In genomic region chr1:93275634-93276295, GRCh38 we compare ENCODE assay signal across 1 cellular context.
A peak's percentile ranks its signal among the peaks of the same experiment; 100 is the strongest.
TF ChIP-seq lines count a peak whose summit lies in the region.

No MANE protein-coding gene starts in this region.

TF ChIP-seq in HepG2, 621 proteins besides CTCF, POLR2A, EP300 and RAD21 (continued from another document and continues in another):
- TF ChIP-seq, protein P1, sequence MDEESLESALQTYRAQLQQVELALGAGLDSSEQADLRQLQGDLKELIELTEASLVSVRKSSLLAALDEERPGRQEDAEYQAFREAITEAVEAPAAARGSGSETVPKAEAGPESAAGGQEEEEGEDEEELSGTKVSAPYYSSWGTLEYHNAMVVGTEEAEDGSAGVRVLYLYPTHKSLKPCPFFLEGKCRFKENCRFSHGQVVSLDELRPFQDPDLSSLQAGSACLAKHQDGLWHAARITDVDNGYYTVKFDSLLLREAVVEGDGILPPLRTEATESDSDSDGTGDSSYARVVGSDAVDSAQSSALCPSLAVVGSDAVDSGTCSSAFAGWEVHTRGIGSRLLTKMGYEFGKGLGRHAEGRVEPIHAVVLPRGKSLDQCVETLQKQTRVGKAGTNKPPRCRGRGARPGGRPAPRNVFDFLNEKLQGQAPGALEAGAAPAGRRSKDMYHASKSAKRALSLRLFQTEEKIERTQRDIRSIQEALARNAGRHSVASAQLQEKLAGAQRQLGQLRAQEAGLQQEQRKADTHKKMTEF (CRISPR knock-in tag; IDR thresholded peaks at IDR 0.05) = peak; percentile 71
- TF ChIP-seq ZNF331 (CRISPR knock-in tag; IDR thresholded peaks at IDR 0.05) (0 out of 2 replicates have a peak, but pooled peaks have one; percentile 21), HNF4A (CRISPR knock-in tag; IDR thresholded peaks at IDR 0.05) (peak; percentile 68), MEF2D (CRISPR knock-in tag; IDR thresholded peaks at IDR 0.05) (no peak), BCL6 (CRISPR knock-in tag; IDR thresholded peaks at IDR 0.05) (no peak), NFYB (CRISPR knock-in tag; IDR thresholded peaks at IDR 0.05) (no peak), HNRNPUL1 (IDR thresholded peaks at IDR 0.05; ENCODE audit: low read depth, low read length) (peak; percentile 84), PITX1 (CRISPR knock-in tag; IDR thresholded peaks at IDR 0.05) (peak; percentile 51), TEAD3 (CRISPR knock-in tag; optimal IDR thresholded peaks at IDR 0.05; ENCODE audit: borderline replicate concordance) (peak; percentile 36), ASH2L (IDR thresholded peaks at IDR 0.05; ENCODE audit: insufficient read length, low read depth, low read length) (peak; percentile 88), HOXA5 (CRISPR knock-in tag; IDR thresholded peaks at IDR 0.05) (0 out of 2 replicates have a peak, but pooled peaks have one; percentile 33), FOSL2 (CRISPR knock-in tag; IDR thresholded peaks at IDR 0.05) (peak; percentile 57), SIX1 (CRISPR knock-in tag; IDR thresholded peaks at IDR 0.05; ENCODE audit: borderline replicate concordance) (peak; percentile 68; the same call in 1 of the 2 replicates), KDM4B (CRISPR knock-in tag; IDR thresholded peaks at IDR 0.05) (no peak), RCOR2 (CRISPR knock-in tag; IDR thresholded peaks at IDR 0.05) (peak; percentile 37; the same call in 1 of the 2 replicates), CREB1 (IDR thresholded peaks at IDR 0.05) (no peak), CREB1 (CRISPR knock-in tag; IDR thresholded peaks at IDR 0.05) (0 out of 2 replicates have a peak, but pooled peaks have one; percentile 21), DMAP1 (CRISPR knock-in tag; IDR thresholded peaks at IDR 0.05) (peak; percentile 74), SKI (IDR thresholded peaks at IDR 0.05; ENCODE audit: partially characterized antibody) (no peak), ZNF792 (CRISPR knock-in tag; IDR thresholded peaks at IDR 0.05) (peak; percentile 40; the same call in 1 of the 2 replicates), ISL2 (CRISPR knock-in tag; IDR thresholded peaks at IDR 0.05) (0 out of 2 replicates have a peak, but pooled peaks have one; percentile 44), ZNF160 (CRISPR knock-in tag; IDR thresholded peaks at IDR 0.05) (no peak), CHCHD3 (CRISPR knock-in tag; IDR thresholded peaks at IDR 0.05) (no peak), ZNF569 (CRISPR knock-in tag; IDR thresholded peaks at IDR 0.05; ENCODE audit: borderline replicate concordance) (no peak), ONECUT2 (CRISPR knock-in tag; IDR thresholded peaks at IDR 0.05) (peak; percentile 14; the same call in 1 of the 2 replicates), ZNF121 (CRISPR knock-in tag; IDR thresholded peaks at IDR 0.05) (no peak), FOXP4 (CRISPR knock-in tag; IDR thresholded peaks at IDR 0.05) (peak; percentile 8; the same call in 1 of the 2 replicates), NR2F1 (CRISPR knock-in tag; IDR thresholded peaks at IDR 0.05) (0 out of 4 replicates have a peak, but pooled peaks of 1 of the 2 experiments have one; percentile 26), CHD4 (IDR thresholded peaks at IDR 0.05; ENCODE audit: borderline replicate concordance, low read length) (peak; percentile 90; the same call in 1 of the 2 replicates), SOX5 (CRISPR knock-in tag; IDR thresholded peaks at IDR 0.05; ENCODE audit: borderline replicate concordance) (peak; percentile 25; the same call in 1 of the 2 replicates), KAT8 (CRISPR knock-in tag; IDR thresholded peaks at IDR 0.05) (0 out of 2 replicates have a peak, but pooled peaks have one; percentile 27), ZNF619 (CRISPR knock-in tag; IDR thresholded peaks at IDR 0.05) (no peak), CEBPB (IDR thresholded peaks at IDR 0.05; ENCODE audit: borderline replicate concordance, low read depth, low read length) (peak; percentile 76; the same call in 1 of the 2 replicates), ATF2 (CRISPR knock-in tag; IDR thresholded peaks at IDR 0.05) (0 out of 2 replicates have a peak, but pooled peaks have one; percentile 28), MIER2 (CRISPR knock-in tag; IDR thresholded peaks at IDR 0.05) (no peak), HDAC2 (CRISPR knock-in tag; IDR thresholded peaks at IDR 0.05) (0 out of 2 replicates have a peak, but pooled peaks have one; percentile 17), SP140L (CRISPR knock-in tag; IDR thresholded peaks at IDR 0.05; ENCODE audit: borderline replicate concordance) (0 out of 2 replicates have a peak, but pooled peaks have one; percentile 65), KMT2A (CRISPR knock-in tag; IDR thresholded peaks at IDR 0.05) (0 out of 2 replicates have a peak, but pooled peaks have one; percentile 26), POLR2G (IDR thresholded peaks at IDR 0.05; ENCODE audit: low read depth, low read length) (0 out of 2 replicates have a peak, but pooled peaks have one; percentile 43), ZNF264 (CRISPR knock-in tag; IDR thresholded peaks at IDR 0.05) (0 out of 2 replicates have a peak, but pooled peaks have one; percentile 38)
- TF ChIP-seq, protein P2, sequence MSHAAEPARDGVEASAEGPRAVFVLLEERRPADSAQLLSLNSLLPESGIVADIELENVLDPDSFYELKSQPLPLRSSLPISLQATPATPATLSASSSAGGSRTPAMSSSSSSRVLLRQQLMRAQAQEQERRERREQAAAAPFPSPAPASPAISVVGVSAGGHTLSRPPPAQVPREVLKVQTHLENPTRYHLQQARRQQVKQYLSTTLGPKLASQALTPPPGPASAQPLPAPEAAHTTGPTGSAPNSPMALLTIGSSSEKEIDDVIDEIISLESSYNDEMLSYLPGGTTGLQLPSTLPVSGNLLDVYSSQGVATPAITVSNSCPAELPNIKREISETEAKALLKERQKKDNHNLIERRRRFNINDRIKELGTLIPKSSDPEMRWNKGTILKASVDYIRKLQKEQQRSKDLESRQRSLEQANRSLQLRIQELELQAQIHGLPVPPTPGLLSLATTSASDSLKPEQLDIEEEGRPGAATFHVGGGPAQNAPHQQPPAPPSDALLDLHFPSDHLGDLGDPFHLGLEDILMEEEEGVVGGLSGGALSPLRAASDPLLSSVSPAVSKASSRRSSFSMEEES (CRISPR knock-in tag; IDR thresholded peaks at IDR 0.05) = 0 out of 2 replicates have a peak, but pooled peaks have one; percentile 18
- TF ChIP-seq, protein P3, sequence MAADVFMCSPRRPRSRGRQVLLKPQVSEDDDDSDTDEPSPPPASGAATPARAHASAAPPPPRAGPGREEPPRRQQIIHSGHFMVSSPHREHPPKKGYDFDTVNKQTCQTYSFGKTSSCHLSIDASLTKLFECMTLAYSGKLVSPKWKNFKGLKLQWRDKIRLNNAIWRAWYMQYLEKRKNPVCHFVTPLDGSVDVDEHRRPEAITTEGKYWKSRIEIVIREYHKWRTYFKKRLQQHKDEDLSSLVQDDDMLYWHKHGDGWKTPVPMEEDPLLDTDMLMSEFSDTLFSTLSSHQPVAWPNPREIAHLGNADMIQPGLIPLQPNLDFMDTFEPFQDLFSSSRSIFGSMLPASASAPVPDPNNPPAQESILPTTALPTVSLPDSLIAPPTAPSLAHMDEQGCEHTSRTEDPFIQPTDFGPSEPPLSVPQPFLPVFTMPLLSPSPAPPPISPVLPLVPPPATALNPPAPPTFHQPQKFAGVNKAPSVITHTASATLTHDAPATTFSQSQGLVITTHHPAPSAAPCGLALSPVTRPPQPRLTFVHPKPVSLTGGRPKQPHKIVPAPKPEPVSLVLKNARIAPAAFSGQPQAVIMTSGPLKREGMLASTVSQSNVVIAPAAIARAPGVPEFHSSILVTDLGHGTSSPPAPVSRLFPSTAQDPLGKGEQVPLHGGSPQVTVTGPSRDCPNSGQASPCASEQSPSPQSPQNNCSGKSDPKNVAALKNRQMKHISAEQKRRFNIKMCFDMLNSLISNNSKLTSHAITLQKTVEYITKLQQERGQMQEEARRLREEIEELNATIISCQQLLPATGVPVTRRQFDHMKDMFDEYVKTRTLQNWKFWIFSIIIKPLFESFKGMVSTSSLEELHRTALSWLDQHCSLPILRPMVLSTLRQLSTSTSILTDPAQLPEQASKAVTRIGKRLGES (CRISPR knock-in tag; IDR thresholded peaks at IDR 0.05; ENCODE audit: borderline replicate concordance) = no peak
- TF ChIP-seq, protein P4, sequence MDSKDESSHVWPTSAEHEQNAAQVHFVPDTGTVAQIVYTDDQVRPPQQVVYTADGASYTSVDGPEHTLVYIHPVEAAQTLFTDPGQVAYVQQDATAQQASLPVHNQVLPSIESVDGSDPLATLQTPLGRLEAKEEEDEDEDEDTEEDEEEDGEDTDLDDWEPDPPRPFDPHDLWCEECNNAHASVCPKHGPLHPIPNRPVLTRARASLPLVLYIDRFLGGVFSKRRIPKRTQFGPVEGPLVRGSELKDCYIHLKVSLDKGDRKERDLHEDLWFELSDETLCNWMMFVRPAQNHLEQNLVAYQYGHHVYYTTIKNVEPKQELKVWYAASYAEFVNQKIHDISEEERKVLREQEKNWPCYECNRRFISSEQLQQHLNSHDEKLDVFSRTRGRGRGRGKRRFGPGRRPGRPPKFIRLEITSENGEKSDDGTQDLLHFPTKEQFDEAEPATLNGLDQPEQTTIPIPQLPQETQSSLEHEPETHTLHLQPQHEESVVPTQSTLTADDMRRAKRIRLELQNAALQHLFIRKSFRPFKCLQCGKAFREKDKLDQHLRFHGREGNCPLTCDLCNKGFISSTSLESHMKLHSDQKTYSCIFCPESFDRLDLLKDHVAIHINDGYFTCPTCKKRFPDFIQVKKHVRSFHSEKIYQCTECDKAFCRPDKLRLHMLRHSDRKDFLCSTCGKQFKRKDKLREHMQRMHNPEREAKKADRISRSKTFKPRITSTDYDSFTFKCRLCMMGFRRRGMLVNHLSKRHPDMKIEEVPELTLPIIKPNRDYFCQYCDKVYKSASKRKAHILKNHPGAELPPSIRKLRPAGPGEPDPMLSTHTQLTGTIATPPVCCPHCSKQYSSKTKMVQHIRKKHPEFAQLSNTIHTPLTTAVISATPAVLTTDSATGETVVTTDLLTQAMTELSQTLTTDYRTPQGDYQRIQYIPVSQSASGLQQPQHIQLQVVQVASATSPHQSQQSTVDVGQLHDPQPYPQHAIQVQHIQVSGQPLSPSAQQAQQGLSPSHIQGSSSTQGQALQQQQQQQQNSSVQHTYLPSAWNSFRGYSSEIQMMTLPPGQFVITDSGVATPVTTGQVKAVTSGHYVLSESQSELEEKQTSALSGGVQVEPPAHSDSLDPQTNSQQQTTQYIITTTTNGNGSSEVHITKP (CRISPR knock-in tag; IDR thresholded peaks at IDR 0.05; ENCODE audit: low read depth) = no peak
- TF ChIP-seq, protein P5, sequence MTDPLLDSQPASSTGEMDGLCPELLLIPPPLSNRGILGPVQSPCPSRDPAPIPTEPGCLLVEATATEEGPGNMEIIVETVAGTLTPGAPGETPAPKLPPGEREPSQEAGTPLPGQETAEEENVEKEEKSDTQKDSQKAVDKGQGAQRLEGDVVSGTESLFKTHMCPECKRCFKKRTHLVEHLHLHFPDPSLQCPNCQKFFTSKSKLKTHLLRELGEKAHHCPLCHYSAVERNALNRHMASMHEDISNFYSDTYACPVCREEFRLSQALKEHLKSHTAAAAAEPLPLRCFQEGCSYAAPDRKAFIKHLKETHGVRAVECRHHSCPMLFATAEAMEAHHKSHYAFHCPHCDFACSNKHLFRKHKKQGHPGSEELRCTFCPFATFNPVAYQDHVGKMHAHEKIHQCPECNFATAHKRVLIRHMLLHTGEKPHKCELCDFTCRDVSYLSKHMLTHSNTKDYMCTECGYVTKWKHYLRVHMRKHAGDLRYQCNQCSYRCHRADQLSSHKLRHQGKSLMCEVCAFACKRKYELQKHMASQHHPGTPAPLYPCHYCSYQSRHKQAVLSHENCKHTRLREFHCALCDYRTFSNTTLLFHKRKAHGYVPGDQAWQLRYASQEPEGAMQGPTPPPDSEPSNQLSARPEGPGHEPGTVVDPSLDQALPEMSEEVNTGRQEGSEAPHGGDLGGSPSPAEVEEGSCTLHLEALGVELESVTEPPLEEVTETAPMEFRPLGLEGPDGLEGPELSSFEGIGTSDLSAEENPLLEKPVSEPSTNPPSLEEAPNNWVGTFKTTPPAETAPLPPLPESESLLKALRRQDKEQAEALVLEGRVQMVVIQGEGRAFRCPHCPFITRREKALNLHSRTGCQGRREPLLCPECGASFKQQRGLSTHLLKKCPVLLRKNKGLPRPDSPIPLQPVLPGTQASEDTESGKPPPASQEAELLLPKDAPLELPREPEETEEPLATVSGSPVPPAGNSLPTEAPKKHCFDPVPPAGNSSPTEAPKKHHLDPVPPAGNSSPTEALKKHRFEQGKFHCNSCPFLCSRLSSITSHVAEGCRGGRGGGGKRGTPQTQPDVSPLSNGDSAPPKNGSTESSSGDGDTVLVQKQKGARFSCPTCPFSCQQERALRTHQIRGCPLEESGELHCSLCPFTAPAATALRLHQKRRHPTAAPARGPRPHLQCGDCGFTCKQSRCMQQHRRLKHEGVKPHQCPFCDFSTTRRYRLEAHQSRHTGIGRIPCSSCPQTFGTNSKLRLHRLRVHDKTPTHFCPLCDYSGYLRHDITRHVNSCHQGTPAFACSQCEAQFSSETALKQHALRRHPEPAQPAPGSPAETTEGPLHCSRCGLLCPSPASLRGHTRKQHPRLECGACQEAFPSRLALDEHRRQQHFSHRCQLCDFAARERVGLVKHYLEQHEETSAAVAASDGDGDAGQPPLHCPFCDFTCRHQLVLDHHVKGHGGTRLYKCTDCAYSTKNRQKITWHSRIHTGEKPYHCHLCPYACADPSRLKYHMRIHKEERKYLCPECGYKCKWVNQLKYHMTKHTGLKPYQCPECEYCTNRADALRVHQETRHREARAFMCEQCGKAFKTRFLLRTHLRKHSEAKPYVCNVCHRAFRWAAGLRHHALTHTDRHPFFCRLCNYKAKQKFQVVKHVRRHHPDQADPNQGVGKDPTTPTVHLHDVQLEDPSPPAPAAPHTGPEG (CRISPR knock-in tag; IDR thresholded peaks at IDR 0.05) = no peak
